ENCODE assay signal across 29 cellular contexts in the genomic region with DNA sequence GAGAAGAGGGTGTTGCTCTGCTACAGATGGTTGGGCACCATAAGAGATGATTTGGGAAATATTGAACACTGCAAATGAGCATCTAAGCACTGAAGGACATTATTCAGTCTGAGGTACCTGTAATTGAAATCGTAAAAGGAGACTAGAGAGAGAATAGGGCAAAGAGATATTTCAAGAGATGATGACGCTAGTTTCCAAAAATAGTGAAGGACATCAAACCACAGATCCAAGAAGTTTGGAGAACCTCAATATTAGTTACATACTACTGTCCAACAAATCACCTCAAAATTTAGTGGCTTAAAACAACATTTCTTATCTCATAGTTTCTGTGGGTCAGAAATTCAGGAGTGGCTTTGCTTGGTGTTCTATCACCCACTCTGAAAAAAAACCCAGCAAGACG. TPM values are rescaled to one million over a fixed set of nuclear protein-coding genes. Genes with fewer than 3 reads are reported as not detected.
DNase-seq lines count a peak whose midpoint lies in the region; ATAC-seq and TF ChIP-seq lines count a peak whose summit lies in the region.
"Had no signal": no experiment of that assay in that cellular context is flagged by ENCODE, and none has a peak within 500 bp of the region (broad histone marks: within the 10 kb centered on the region; RNA-seq: fewer than 3 reads in every experiment).

No MANE protein-coding gene starts in this region.

- TF ChIP-seq CTCF in HEK293 (tag by site-specific recombination; IDR thresholded peaks at IDR 0.05) (no peak), natural killer cell (IDR thresholded peaks at IDR 0.05) (no peak)

- peaks cover 11 to 12% of the 10 kb centered on the region in 2 donors for H3K4me1 Mint-ChIP-seq in natural killer cell

- no peak for DNase-seq in natural killer cell
- DNase-seq: 8988T; ACHN; AML-193; BE2C; C1 segment of cervical spinal cord; Caco-2; Calu3; CD4-positive, alpha-beta memory T cell; CD4-positive, alpha-beta T cell; CD4-positive, CD25-positive, alpha-beta regulatory T cell; CD8-positive, alpha-beta memory T cell; CD8-positive, alpha-beta T cell; COR-L47; DMS 273 treated with DMSO at 0.1 percent for 48 hours; DMS153; DMS53; DMS79; DMS79 treated with DMSO at 0.1 percent for 48 hours; DND-41; EL had no signal

- no peaks in the 10 kb centered on the region for H3K36me3 ChIP-seq in HEK293 (ENCODE audit: control insufficient read depth in 2 of 2, insufficient read depth in 1 of 2, low read length in 2 of 2)
- H3K36me3 ChIP-seq: BE2C; BLaER1; BLaER1 treated with 17β-estradiol and CSF1 and Interleukin-3, amounts not matched to agents 10 nM and 100 nM had no signal

- no peaks in the 10 kb centered on the region for H3K9me3 ChIP-seq in HEK293 (ENCODE audit: control insufficient read depth, insufficient read depth, low read depth, low read length)
- H3K9me3 ChIP-seq: A549, BE2C, Caco-2 had no signal

- H3K27me3 Mint-ChIP-seq in natural killer cell (ENCODE audit: low read depth in 2 of 2), result peaks cover 16 to 23% of the 10 kb centered on the region in 2 donors

- ATAC-seq in natural killer cell, result no peak
- ATAC-seq: A549; CD8-positive, alpha-beta T cell had no signal

- H3K4me3 ChIP-seq in HEK293 (ENCODE audit: low read depth, low read length), result no peak overlapping the region
- H3K4me3 ChIP-seq: A549; BLaER1; BLaER1 treated with 17β-estradiol and CSF1 and Interleukin-3, amounts not matched to agents 10 nM and 100 nM had no signal

- H3K4me3 Mint-ChIP-seq in natural killer cell, result no peak overlapping the region
- H3K4me3 Mint-ChIP-seq: B cell; CD14-positive monocyte; CD4-positive, alpha-beta memory T cell; CD4-positive, alpha-beta T cell; CD4-positive, CD25-positive, alpha-beta regulatory T cell; CD8-positive, alpha-beta memory T cell; CD8-positive, alpha-beta T cell had no signal

- CTCF ChIA-PET in HEK293 (lab: Yijun Ruan, JAX), result no interaction called here

- no peaks in the 10 kb centered on the region for H3K9me3 Mint-ChIP-seq in natural killer cell
- H3K9me3 Mint-ChIP-seq: CD8-positive, alpha-beta T cell had no signal

- POLR2A ChIA-PET in HEK293 (lab: Yijun Ruan, JAX), result no interaction called here

- H3K4me1 ChIP-seq in HEK293 (ENCODE audit: control insufficient read depth, insufficient read depth, low read length), result no peaks in the 10 kb centered on the region
- H3K4me1 ChIP-seq: A549, BE2C, BLaER1, Caco-2 had no signal

- no peaks in the 10 kb centered on the region for H3K36me3 Mint-ChIP-seq in natural killer cell
- H3K36me3 Mint-ChIP-seq: CD14-positive monocyte; CD4-positive, CD25-positive, alpha-beta regulatory T cell had no signal

- intact Hi-C loops in natural killer cell (cut with micrococcal nuclease), result no loop called here

- H3K27ac Mint-ChIP-seq in natural killer cell, result no peak overlapping the region
- H3K27ac Mint-ChIP-seq: B cell; CD14-positive monocyte; CD4-positive, alpha-beta memory T cell; CD4-positive, alpha-beta T cell; CD4-positive, CD25-positive, alpha-beta regulatory T cell; CD8-positive, alpha-beta memory T cell; CD8-positive, alpha-beta T cell had no signal

- H3K27ac ChIP-seq in HEK293 (ENCODE audit: extremely low read depth, low read depth, low read length), result no peak overlapping the region
- H3K27ac ChIP-seq: 22Rv1; A549; BLaER1; BLaER1 treated with 17β-estradiol and CSF1 and Interleukin-3, amounts not matched to agents 10 nM and 100 nM; C4-2B had no signal

TF ChIP-seq in HEK293, 187 proteins besides CTCF, POLR2A, EP300 and RAD21:
- TF ChIP-seq ZNF140 (tag by site-specific recombination; IDR thresholded peaks at IDR 0.05) (no peak), ZNF366 (tag by site-specific recombination; conservative IDR thresholded peaks at IDR 0.05) (no peak), ZNF10 (tag by site-specific recombination; IDR thresholded peaks at IDR 0.05) (no peak), ZNF555 (tag by site-specific recombination; conservative IDR thresholded peaks at IDR 0.05) (no peak), ZNF169 (tag by site-specific recombination; IDR thresholded peaks at IDR 0.05) (no peak), ZNF558 (tag by site-specific recombination; IDR thresholded peaks at IDR 0.05) (peak; percentile 97)
- TF ChIP-seq, protein P1, sequence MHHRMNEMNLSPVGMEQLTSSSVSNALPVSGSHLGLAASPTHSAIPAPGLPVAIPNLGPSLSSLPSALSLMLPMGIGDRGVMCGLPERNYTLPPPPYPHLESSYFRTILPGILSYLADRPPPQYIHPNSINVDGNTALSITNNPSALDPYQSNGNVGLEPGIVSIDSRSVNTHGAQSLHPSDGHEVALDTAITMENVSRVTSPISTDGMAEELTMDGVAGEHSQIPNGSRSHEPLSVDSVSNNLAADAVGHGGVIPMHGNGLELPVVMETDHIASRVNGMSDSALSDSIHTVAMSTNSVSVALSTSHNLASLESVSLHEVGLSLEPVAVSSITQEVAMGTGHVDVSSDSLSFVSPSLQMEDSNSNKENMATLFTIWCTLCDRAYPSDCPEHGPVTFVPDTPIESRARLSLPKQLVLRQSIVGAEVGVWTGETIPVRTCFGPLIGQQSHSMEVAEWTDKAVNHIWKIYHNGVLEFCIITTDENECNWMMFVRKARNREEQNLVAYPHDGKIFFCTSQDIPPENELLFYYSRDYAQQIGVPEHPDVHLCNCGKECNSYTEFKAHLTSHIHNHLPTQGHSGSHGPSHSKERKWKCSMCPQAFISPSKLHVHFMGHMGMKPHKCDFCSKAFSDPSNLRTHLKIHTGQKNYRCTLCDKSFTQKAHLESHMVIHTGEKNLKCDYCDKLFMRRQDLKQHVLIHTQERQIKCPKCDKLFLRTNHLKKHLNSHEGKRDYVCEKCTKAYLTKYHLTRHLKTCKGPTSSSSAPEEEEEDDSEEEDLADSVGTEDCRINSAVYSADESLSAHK (tag by site-specific recombination; IDR thresholded peaks at IDR 0.05), result no peak

RNA-seq across cellular contexts. Expression of a gene that starts 4.5 kb away (rescaled TPM):
- total RNA-seq in natural killer cell, result 10 to 100 TPM; 26.1 to 41.9 (median 40.1) TPM
